8 cellular contexts compared by ENCODE assay signal in genomic region chr3:61562042-61562809, GRCh38. TPM values are rescaled to one million over a fixed set of nuclear protein-coding genes. Genes with fewer than 3 reads are reported as not detected.
DNase-seq lines count a peak whose midpoint lies in the region; ATAC-seq and TF ChIP-seq lines count a peak whose summit lies in the region.

No MANE protein-coding gene starts in this region.

- H3K14ac ChIP-seq in neuronal stem cell (ENCODE audit: low read length), result peak overlapping the region; percentile 65

- H3K4me1 ChIP-seq in fibroblast of lung (ENCODE audit: control insufficient read depth, extremely low read depth, insufficient read depth, low read length), result peaks cover 6% of the 10 kb centered on the region
- H3K4me1 ChIP-seq in neuronal stem cell (ENCODE audit: control insufficient read depth in 2 of 2, insufficient read depth in 1 of 2, low read depth in 1 of 2, low read length in 2 of 2), result peaks cover 5 to 8% of the 10 kb centered on the region in 2 donors

- H3K27ac ChIP-seq in fibroblast of lung (ENCODE audit: insufficient read depth, low read length) (peak overlapping the region; percentile 71), neuronal stem cell (replicated peaks; ENCODE audit: low read length) (peak overlapping the region; percentile 99)

- H3K79me1 ChIP-seq in neuronal stem cell (ENCODE audit: low read depth, low read length), result no peaks in the 10 kb centered on the region

- H3K36me3 ChIP-seq in fibroblast of lung (ENCODE audit: control insufficient read depth, insufficient read depth, low read length), result no peaks in the 10 kb centered on the region
- H3K36me3 ChIP-seq in neuronal stem cell (replicated peaks in 1 of 2; ENCODE audit: control insufficient read depth in 2 of 2, insufficient read depth in 2 of 2, low read length in 2 of 2), result no peaks in the 10 kb centered on the region

- H2BK12ac ChIP-seq in neuronal stem cell (ENCODE audit: low read length), result no peak overlapping the region

- H3K9ac ChIP-seq in fibroblast of lung (ENCODE audit: insufficient read depth, low read length), result peak overlapping the region; percentile 87
- H3K9ac ChIP-seq in neuronal stem cell (ENCODE audit: low read depth, low read length, poor library complexity), result peak overlapping the region; percentile 96

- peak overlapping the region; percentile 89 to 92 (median 89) for H3K4me3 ChIP-seq in fibroblast of lung (replicated peaks in 1 of 4; ENCODE audit: control extremely low read depth in 1 of 4, insufficient read depth in 1 of 4, low read depth in 3 of 4, low read length in 4 of 4)
- H3K4me3 ChIP-seq in neuronal stem cell (ENCODE audit: low read length in 2 of 2), result peak overlapping the region; percentile 73 to 88

- H4K91ac ChIP-seq in neuronal stem cell (ENCODE audit: low read depth, low read length, poor library complexity), result no peak overlapping the region

- peak overlapping the region; percentile 67 for H3K4me2 ChIP-seq in fibroblast of lung (ENCODE audit: extremely low read depth, insufficient read depth, low read length)
- H3K4me2 ChIP-seq in neuronal stem cell (ENCODE audit: insufficient read depth, low read length, poor library complexity, severe bottlenecking), result peak overlapping the region; percentile 74

- H2AFZ ChIP-seq in fibroblast of lung (ENCODE audit: low read length) (peak overlapping the region; percentile 28), neuronal stem cell (ENCODE audit: low read length) (peak overlapping the region; percentile 99)

- TF ChIP-seq CTCF in fibroblast of lung (conservative IDR thresholded peaks at IDR 0.05 in 1 of 2, IDR thresholded peaks at IDR 0.05 in 1 of 2; ENCODE audit: low read depth in 1 of 2, low read length in 2 of 2), result no peak

- H3K4ac ChIP-seq in neuronal stem cell (ENCODE audit: low read length), result no peak overlapping the region

- peak overlapping the region; percentile 44 for H2BK120ac ChIP-seq in neuronal stem cell (ENCODE audit: low read depth, low read length)

- H2BK5ac ChIP-seq in neuronal stem cell (ENCODE audit: low read length), result peak overlapping the region; percentile 95

- peak overlapping the region; percentile 58 for H3K23ac ChIP-seq in neuronal stem cell (ENCODE audit: low read depth, low read length, poor library complexity)

- DNase-seq in RPMI7951 (ENCODE audit: low read depth) (peak; percentile 14), fibroblast of lung (ENCODE audit: low read depth in 2 of 2) (peak in 1 of 2 donors; percentile 48), neuronal stem cell (ENCODE audit: low spot score) (no peak), HuH-7 (ENCODE audit: low spot score) (no peak), H4 (ENCODE audit: low spot score) (no peak)
- DNase-seq in stimulated activated naive CD4-positive, alpha-beta T cell (lab: John Stamatoyannopoulos, UW), result no peak

- H4K20me1 ChIP-seq in fibroblast of lung (ENCODE audit: control insufficient read depth, extremely low read depth, insufficient read depth, low read length), result no peaks in the 10 kb centered on the region

- no CpG with 5 or more reads among the region's 69 CpGs for WGBS in neuronal stem cell (ENCODE audit: extremely low coverage in 2 of 2, insufficient read length in 2 of 2, insufficient replicate concordance in 1 of 2), 2 donors

- TF ChIP-seq POLR2A in GM18505 (IDR thresholded peaks at IDR 0.05; ENCODE audit: borderline replicate concordance, extremely low read depth, insufficient read depth, insufficient read length), result no peak

- H3K9me3 ChIP-seq in fibroblast of lung (ENCODE audit: control insufficient read depth, insufficient read depth, low read depth, low read length) (no peaks in the 10 kb centered on the region), neuronal stem cell (replicated peaks in 1 of 2; ENCODE audit: control insufficient read depth in 2 of 2, insufficient read depth in 1 of 2, low read depth in 1 of 2, low read length in 2 of 2) (peaks cover 3 to 12% of the 10 kb centered on the region in 2 donors)

- no peak overlapping the region for H4K8ac ChIP-seq in neuronal stem cell (ENCODE audit: low read depth, low read length)

- H3K18ac ChIP-seq in neuronal stem cell (ENCODE audit: low read length), result peak overlapping the region; percentile 98

- H3K27me3 ChIP-seq in fibroblast of lung (ENCODE audit: control insufficient read depth, insufficient read depth, low read length) (no peaks in the 10 kb centered on the region), neuronal stem cell (ENCODE audit: control insufficient read depth in 3 of 3, insufficient read depth in 3 of 3, low read depth in 1 of 3, low read length in 3 of 3) (peaks cover 0 to 17% (median 0%) of the 10 kb centered on the region in 3 experiments)

- peaks cover 50% of the 10 kb centered on the region for H3K79me2 ChIP-seq in fibroblast of lung (ENCODE audit: control insufficient read depth, insufficient read depth, low read length)

- H2AK5ac ChIP-seq in neuronal stem cell (ENCODE audit: low read depth, low read length), result peak overlapping the region; percentile 57

- peak overlapping the region; percentile 77 for H2BK15ac ChIP-seq in neuronal stem cell (ENCODE audit: low read length)

- ATAC-seq in GM18867 (IDR thresholded peaks at IDR 0.05; ENCODE audit: unreplicated experiment) (peak; percentile 17), GM18505 (IDR thresholded peaks at IDR 0.05; ENCODE audit: unreplicated experiment) (no peak)

RNA-seq across cellular contexts. Expression of gene PTPRG, which starts 0.9 kb away (rescaled TPM):
- total RNA-seq in RPMI7951 (2014; rRNA removed; shearing (Covaris generic)), result 43.0 and 44.9 TPM in 2 replicates
- total RNA-seq in fibroblast of lung, result 64.5 and 97.9 TPM in 2 replicates
- polyA plus RNA-seq in fibroblast of lung, result 31.7 and 67.0 TPM in 2 replicates
- polyA plus RNA-seq in fibroblast of lung (2012), result 22.6 and 47.6 TPM in 2 replicates
- polyA minus RNA-seq in fibroblast of lung (ENCODE audit: low replicate concordance), result 68.2 and 98.8 TPM in 2 replicates
- polyA plus RNA-seq in neuronal stem cell (2013, experiment 1 of 2), result 21.8 TPM
- polyA plus RNA-seq in neuronal stem cell (2013, experiment 2 of 2), result 22.1 TPM
- 15.7 and 16.1 TPM in 2 replicates for total RNA-seq in H4 (2014; rRNA removed; shearing (Covaris generic))
